Comparison of ENCODE assay signal across 13 cellular contexts in the genomic region with DNA sequence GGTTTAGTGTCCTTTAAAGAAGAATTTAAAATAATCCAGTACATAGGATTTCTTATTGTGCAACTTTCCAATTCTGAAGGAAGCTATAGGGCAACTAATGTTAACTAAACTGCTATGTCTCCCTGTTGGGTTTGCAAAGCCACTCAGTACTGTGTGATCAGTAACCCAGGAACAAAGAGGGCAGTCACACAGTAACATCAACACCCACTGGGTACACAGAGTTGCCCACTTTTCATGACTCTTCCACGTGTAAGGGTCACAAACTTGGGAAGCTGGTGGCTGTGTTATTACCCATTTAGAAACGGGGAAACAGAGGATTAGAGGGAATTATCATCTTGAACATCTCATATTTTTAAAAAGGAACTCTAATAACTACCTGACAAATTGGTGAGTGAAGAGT.
DNase-seq lines count a peak whose midpoint lies in the region; ATAC-seq, FAIRE-seq and TF ChIP-seq lines count a peak whose summit lies in the region.
"Had no signal": no experiment of that assay in that cellular context is flagged by ENCODE, and none has a peak within 500 bp of the region (broad histone marks: within the 10 kb centered on the region; RNA-seq: fewer than 3 reads in every experiment).

No MANE protein-coding gene starts in this region.

- H4K20me1 ChIP-seq in SK-N-SH (ENCODE audit: insufficient read depth): peaks cover 8% of the 10 kb centered on the region; the same call in 1 of the 2 replicates
- no peaks in the 10 kb centered on the region for H4K20me1 ChIP-seq in keratinocyte (ENCODE audit: control insufficient read depth, extremely low read depth, insufficient read depth, low read length)

- H3K4me1 ChIP-seq in SK-N-SH (ENCODE audit: control insufficient read depth in 1 of 2, insufficient read depth in 2 of 2, low read depth in 1 of 2, low read length in 1 of 2): peaks cover 0 to 66% of the 10 kb centered on the region in 2 experiments; a peak in 3 of 4 replicates
- H3K4me1 ChIP-seq in keratinocyte (ENCODE audit: control insufficient read depth, extremely low read depth, insufficient read depth, low read length): peaks cover 96% of the 10 kb centered on the region

- no peak for TF ChIP-seq POLR2A in GM12891 (IDR thresholded peaks at IDR 0.05; ENCODE audit: low read depth, low read length)

- peaks cover 54% of the 10 kb centered on the region for H3K4me1 Mint-ChIP-seq in activated B cell treated with CpG ODN at 0.5 μM for 24 hours

- CTCF ChIA-PET in SK-N-SH (lab: Yijun Ruan, JAX) (interaction anchor here (1.1 kb wide), 2 partner anchors 11 to 17 kb away, joined by 3 read pairs; no protein-coding TSS in a partner anchor), activated B cell treated with CpG ODN at 0.5 μM for 24 hours (lab: Charles Lee) (no interaction called here)

- peaks cover 94% of the 10 kb centered on the region for H3F3A ChIP-seq in SK-N-SH (replicated peaks; ENCODE audit: insufficient read depth)

- peaks cover 100% of the 10 kb centered on the region for H3K79me2 ChIP-seq in SK-N-SH (ENCODE audit: insufficient read depth)
- peaks cover 90% of the 10 kb centered on the region for H3K79me2 ChIP-seq in keratinocyte (ENCODE audit: control insufficient read depth, insufficient read depth, low read length)

- H3K27me3 ChIP-seq in SK-N-SH (ENCODE audit: insufficient read depth): no peaks in the 10 kb centered on the region
- no peaks in the 10 kb centered on the region for H3K27me3 ChIP-seq in keratinocyte (ENCODE audit: control insufficient read depth, extremely low read depth, insufficient read depth, low read length)

- H3K27me3 Mint-ChIP-seq in activated B cell treated with CpG ODN at 0.5 μM for 24 hours: no peaks in the 10 kb centered on the region

- WGBS in SK-N-SH (ENCODE audit: low lambda C conversion rate): 18% methylated on average over 2 of the region's 2 CpGs

- no peaks in the 10 kb centered on the region for H3K9me3 Mint-ChIP-seq in activated B cell treated with CpG ODN at 0.5 μM for 24 hours

- no peak overlapping the region for H3K4me3 Mint-ChIP-seq in activated B cell treated with CpG ODN at 0.5 μM for 24 hours

- no peak for TF ChIP-seq CTCF in SK-N-SH (IDR thresholded peaks at IDR 0.05)
- no peak for TF ChIP-seq CTCF in activated B cell treated with CpG ODN at 0.5 μM for 24 hours (IDR thresholded peaks at IDR 0.05)
- TF ChIP-seq CTCF in keratinocyte (optimal IDR thresholded peaks at IDR 0.05 in 1 of 3, IDR thresholded peaks at IDR 0.05 in 1 of 3, conservative IDR thresholded peaks at IDR 0.05 in 1 of 3; ENCODE audit: extremely low read depth in 1 of 3, insufficient read depth in 2 of 3, low read length in 3 of 3): no peak

- DNase-seq in SK-N-SH (no peak), GM12891 (ENCODE audit: insufficient read length, low spot score) (no peak), activated B cell treated with CpG ODN at 0.5 μM for 24 hours (no peak), keratinocyte (ENCODE audit: low read depth, low spot score) (no peak), GM19240 (ENCODE audit: insufficient read length, low spot score) (no peak), NCI-H2029 treated with DMSO at 0.1 percent for 48 hours (lab: John Stamatoyannopoulos, UW) (no peak), SKM-1 (lab: John Stamatoyannopoulos, UW; ENCODE audit: unreplicated experiment) (no peak)
- DNase-seq: NCI-H1105 treated with DMSO at 0.1 percent for 48 hours, NCI-H510A, nucleus accumbens, T1000 had no signal

- H3K27ac ChIP-seq in SK-N-SH (ENCODE audit: low read depth in 2 of 2, low read length in 1 of 2): peak overlapping the region; percentile 88 to 96
- peak overlapping the region; percentile 23 for H3K27ac ChIP-seq in keratinocyte (ENCODE audit: control insufficient read depth, insufficient read depth, low read length)

- H2AFZ ChIP-seq in SK-N-SH (ENCODE audit: low read depth) (no peak overlapping the region), keratinocyte (ENCODE audit: control insufficient read depth, low read length) (no peak overlapping the region)

- H3K9me2 ChIP-seq in SK-N-SH: no peaks in the 10 kb centered on the region

- FAIRE-seq in GM12891 (lab: Jason Lieb, UNC): peak; percentile 26
- FAIRE-seq in keratinocyte (lab: Jason Lieb, UNC): peak; percentile 52
- FAIRE-seq: D721Med had no signal

- dilution Hi-C loops in keratinocyte (cut with MboI; ENCODE audit: extremely low pct_ligation_motif_present, low sequenced_read_pairs): no loop called here

- peak overlapping the region; percentile 50 for H3K27ac Mint-ChIP-seq in activated B cell treated with CpG ODN at 0.5 μM for 24 hours

- no peak for TF ChIP-seq EP300 in SK-N-SH (IDR thresholded peaks at IDR 0.05; ENCODE audit: borderline replicate concordance in 1 of 2, low read depth in 1 of 2, low read length in 1 of 2)

- ATAC-seq in SK-N-SH treated with all-trans-retinoic acid at 6 μM for 48 hours (no peak), activated B cell treated with CpG ODN at 0.5 μM for 24 hours (ENCODE audit: low read depth) (no peak)

- H3K9me3 ChIP-seq in SK-N-SH (no peaks in the 10 kb centered on the region), keratinocyte (ENCODE audit: control insufficient read depth, low read depth, low read length) (no peaks in the 10 kb centered on the region)

- peaks cover 56 to 85% of the 10 kb centered on the region in 2 experiments for H3K36me3 ChIP-seq in SK-N-SH (replicated peaks in 1 of 2; ENCODE audit: control insufficient read depth in 1 of 2, insufficient read depth in 2 of 2, low read length in 1 of 2)
- H3K36me3 ChIP-seq in keratinocyte (ENCODE audit: control insufficient read depth in 2 of 2, extremely low read depth in 1 of 2, insufficient read depth in 2 of 2, low read length in 2 of 2): peaks cover 18 to 32% of the 10 kb centered on the region in 2 experiments

- H3K4me2 ChIP-seq in SK-N-SH: peak overlapping the region; percentile 81
- H3K4me2 ChIP-seq in keratinocyte (ENCODE audit: control insufficient read depth, extremely low read depth, insufficient read depth, low read depth, low read length): peak overlapping the region; percentile 30

- H3K4me3 ChIP-seq in SK-N-SH (ENCODE audit: low read depth in 2 of 2, low read length in 1 of 2) (no peak overlapping the region), keratinocyte (ENCODE audit: control insufficient read depth in 2 of 3, extremely low read depth in 1 of 3, insufficient read depth in 2 of 3, low read depth in 1 of 3, low read length in 3 of 3) (no peak overlapping the region)

- POLR2A ChIA-PET in SK-N-SH (lab: Yijun Ruan, JAX): no interaction called here
- POLR2A ChIA-PET in activated B cell treated with CpG ODN at 0.5 μM for 24 hours (lab: Charles Lee): interaction anchor here (2.5 kb wide), 1 partner anchor 14 kb away, joined by 12 read pairs; no protein-coding TSS in a partner anchor

- H3K9me1 ChIP-seq in keratinocyte (ENCODE audit: control insufficient read depth, extremely low read depth, insufficient read depth, low read length): no peaks in the 10 kb centered on the region

- H3K9ac ChIP-seq in SK-N-SH (peak overlapping the region; percentile 99), keratinocyte (ENCODE audit: control insufficient read depth, extremely low read depth, insufficient read depth, low read length) (no peak overlapping the region)

- H3K36me3 Mint-ChIP-seq in activated B cell treated with CpG ODN at 0.5 μM for 24 hours (ENCODE audit: low read depth): peaks cover 14% of the 10 kb centered on the region

- TF ChIP-seq RAD21 in SK-N-SH (IDR thresholded peaks at IDR 0.05; ENCODE audit: low read length): no peak

- intact Hi-C loops in activated B cell treated with CpG ODN at 0.5 μM for 24 hours (cut with micrococcal nuclease): loop anchor here (10.0 kb wide), 3 partner anchors 49 to 1209 kb away; no protein-coding TSS in a partner anchor

TF ChIP-seq in SK-N-SH, 30 proteins besides CTCF, POLR2A, EP300 and RAD21:
- TF ChIP-seq, protein P1, sequence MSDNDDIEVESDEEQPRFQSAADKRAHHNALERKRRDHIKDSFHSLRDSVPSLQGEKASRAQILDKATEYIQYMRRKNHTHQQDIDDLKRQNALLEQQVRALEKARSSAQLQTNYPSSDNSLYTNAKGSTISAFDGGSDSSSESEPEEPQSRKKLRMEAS (IDR thresholded peaks at IDR 0.05; ENCODE audit: low read depth): no peak
- TF ChIP-seq RCOR1 (IDR thresholded peaks at IDR 0.05; ENCODE audit: low read length) (no peak), POLR2AphosphoS5 (IDR thresholded peaks at IDR 0.05; ENCODE audit: low read depth, low read length) (peak; percentile 65), YY1 (IDR thresholded peaks at IDR 0.05; ENCODE audit: low read depth) (no peak), FOXJ3 (CRISPR knock-in tag; IDR thresholded peaks at IDR 0.05) (no peak), RXRA (IDR thresholded peaks at IDR 0.05; ENCODE audit: borderline replicate concordance, low read depth) (no peak), MEF2A (IDR thresholded peaks at IDR 0.05; ENCODE audit: borderline replicate concordance, low read depth) (no peak)

TF ChIP-seq in SK-N-SH treated with all-trans-retinoic acid at 6 μM for 48 hours, 23 proteins besides CTCF, POLR2A, EP300 and RAD21 (continues in another document):
- TF ChIP-seq TOX (CRISPR knock-in tag; IDR thresholded peaks at IDR 0.05; ENCODE audit: borderline replicate concordance) (no peak), ZNF8 (CRISPR knock-in tag; IDR thresholded peaks at IDR 0.05) (no peak), SNAI2 (CRISPR knock-in tag; IDR thresholded peaks at IDR 0.05) (no peak)

TF ChIP-seq in GM12891, 5 proteins besides CTCF, POLR2A, EP300 and RAD21:
- TF ChIP-seq POU2F2 (IDR thresholded peaks at IDR 0.05; ENCODE audit: low read depth, low read length): no peak
- TF ChIP-seq SPI1 (IDR thresholded peaks at IDR 0.05; ENCODE audit: low read depth, low read length): no peak
- TF ChIP-seq TAF1 (IDR thresholded peaks at IDR 0.05; ENCODE audit: low read depth, low read length): no peak
- no peak for TF ChIP-seq POLR2AphosphoS5 (IDR thresholded peaks at IDR 0.05; ENCODE audit: low read depth, low read length)
- TF ChIP-seq PAX5 (IDR thresholded peaks at IDR 0.05; ENCODE audit: insufficient read depth, low read length, severe bottlenecking): no peak
